9 cellular contexts compared by ENCODE assay signal in the genomic region with DNA sequence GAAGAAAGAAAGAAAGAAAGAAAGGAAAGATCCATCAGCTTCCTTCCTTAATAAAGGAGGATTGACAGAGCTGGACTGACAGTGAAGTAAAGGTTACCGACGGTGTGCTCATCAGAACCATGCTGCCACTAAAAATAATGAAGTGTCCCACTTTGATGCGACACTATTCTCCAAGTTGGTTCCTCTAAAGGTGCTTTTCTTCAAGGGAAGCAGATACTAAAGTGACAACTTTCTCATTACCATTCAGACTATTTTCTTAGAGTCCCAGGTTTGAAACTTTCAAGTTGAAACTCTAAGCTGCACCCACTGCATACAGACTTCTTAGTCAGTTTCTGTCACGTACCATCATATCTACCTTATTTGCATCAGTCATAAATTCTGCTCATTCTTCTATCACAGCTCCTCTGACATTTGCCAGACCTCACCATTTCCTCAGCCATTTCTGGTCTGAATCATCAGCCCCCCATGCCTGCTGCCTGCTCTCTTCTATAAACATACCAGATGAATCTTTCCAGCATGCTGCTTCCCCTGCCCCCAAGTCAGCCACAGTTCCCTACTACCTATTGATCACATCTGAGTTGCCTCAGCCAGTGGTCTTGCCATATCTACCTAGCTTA.
DNase-seq lines count a peak whose midpoint lies in the region; ATAC-seq and TF ChIP-seq lines count a peak whose summit lies in the region.
"Had no signal": no experiment of that assay in that cellular context is flagged by ENCODE, and none has a peak within 500 bp of the region (broad histone marks: within the 10 kb centered on the region; RNA-seq: fewer than 3 reads in every experiment).

No MANE protein-coding gene starts in this region.

- TF ChIP-seq CTCF in choroid plexus epithelial cell (conservative IDR thresholded peaks at IDR 0.05; ENCODE audit: low read depth, low read length) (no peak), prostate gland (IDR thresholded peaks at IDR 0.05) (no peak)

- no peak overlapping the region for H3K27ac ChIP-seq in prostate gland

- ATAC-seq in GM19452 (IDR thresholded peaks at IDR 0.05; ENCODE audit: unreplicated experiment): peak; percentile 67
- ATAC-seq in HG03139 (IDR thresholded peaks at IDR 0.05; ENCODE audit: unreplicated experiment): peak; percentile 70

- peaks cover 4% of the 10 kb centered on the region for H3K4me1 ChIP-seq in prostate gland (replicated peaks)

- 85% methylated on average over 4 of the region's 4 CpGs for WGBS in prostate gland

- no peaks in the 10 kb centered on the region for H3K36me3 ChIP-seq in prostate gland

- no peak overlapping the region for H3K4me3 ChIP-seq in choroid plexus epithelial cell (ENCODE audit: low read depth, low read length)
- no peak overlapping the region for H3K4me3 ChIP-seq in prostate gland

- H3K27me3 ChIP-seq in prostate gland (replicated peaks; ENCODE audit: insufficient read depth): no peaks in the 10 kb centered on the region

- intact Hi-C loops in prostate gland (cut with DNase I): no loop called here

- DNase-seq in EH (ENCODE audit: low read depth) (peak; percentile 49), choroid plexus epithelial cell (ENCODE audit: low read depth) (peak; percentile 81), prostate gland (ENCODE audit: low spot score) (no peak), amniotic stem cell (lab: John Stamatoyannopoulos, UW) (no peak), midbrain (lab: John Stamatoyannopoulos, UW) (no peak), HT-29 (ENCODE audit: low spot score) (no peak)
- DNase-seq: NCI-H2081 treated with DMSO at 0.1 percent for 48 hours had no signal

- TF ChIP-seq POLR2A in prostate gland (IDR thresholded peaks at IDR 0.05): no peak

- no peaks in the 10 kb centered on the region for H3K9me3 ChIP-seq in prostate gland

Comparison
In these comparisons a context has a peak if more than half of its experiments do, and no peak if none do; other contexts are left out.
1. DNase-seq: peak in EH (single experiment) and choroid plexus epithelial cell (single experiment); none in prostate gland (single experiment), amniotic stem cell (single experiment), midbrain (single experiment) and HT-29 (single experiment).